ENCODE assay signal across 7 cellular contexts in genomic region chr12:100106861-100107260, GRCh38.
"Had no signal": no experiment of that assay in that cellular context is flagged by ENCODE, and none has a peak within 500 bp of the region (broad histone marks: within the 10 kb centered on the region; RNA-seq: fewer than 3 reads in every experiment).

No MANE protein-coding gene starts in this region.

- H3K4me3 ChIP-seq: GM12878 had no signal

- FAIRE-seq: G401.6, GM12878, GM12892, GM18507, GM19239 had no signal

- DNase-seq: GDM1, GF-D8 had no signal

- ATAC-seq: GM12878 had no signal
